28 cellular contexts compared by ENCODE assay signal in the genomic region with DNA sequence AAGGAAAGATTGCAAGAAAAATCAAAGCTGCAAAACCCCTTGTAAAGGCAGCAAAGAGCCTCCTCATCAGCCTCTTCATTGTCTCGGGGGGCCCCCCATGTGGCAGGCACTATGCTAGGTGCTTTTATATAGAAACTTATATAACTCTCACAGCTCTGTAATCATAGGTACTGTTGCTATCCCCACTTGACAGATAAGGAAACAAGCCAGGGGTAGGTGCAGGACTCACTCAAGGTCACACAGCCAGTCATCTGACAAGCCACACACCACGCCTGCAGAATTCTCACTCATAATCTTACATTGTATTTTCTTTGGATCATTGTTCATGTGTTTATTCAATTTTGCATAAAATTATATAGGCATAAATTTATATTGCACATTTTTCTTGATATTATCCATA.
"Had no signal": no experiment of that assay in that cellular context is flagged by ENCODE, and none has a peak within 500 bp of the region (broad histone marks: within the 10 kb centered on the region; RNA-seq: fewer than 3 reads in every experiment).

No MANE protein-coding gene starts in this region.

- H3K27ac ChIP-seq: neural progenitor cell, ovary, parathyroid adenoma, psoas muscle, right lobe of liver, sigmoid colon, spleen, suprapubic skin, testis, tibial artery, transverse colon, upper lobe of left lung, vagina had no signal

- DNase-seq: naive thymus-derived CD4-positive, alpha-beta T cell; natural killer cell; occipital lobe; ovary; posterior cingulate gyrus; psoas muscle; right lobe of liver; sigmoid colon; spleen; stimulated activated CD4-positive, alpha-beta T cell treated with anti-CD3 and anti-CD28 coated beads, Interleukin-12 subunit alpha, Interleukin-12 subunit beta, amount 100 ng/mL, for 4 hours; stimulated activated CD4-positive, alpha-beta T cell treated with anti-CD3 and anti-CD28 coated beads, Interleukin-1b, Interleukin-23, amount 100 ng/mL, for 48 hours; stimulated activated CD4-positive, alpha-beta T cell treated with anti-CD3 and anti-CD28 coated beads, Interleukin-4, amount 100 ng/mL, for 1 hour; stimulated activated CD4-positive, alpha-beta T cell treated with anti-CD3 and anti-CD28 coated beads, Interleukin-4, amount 100 ng/mL, for 4 hours; stimulated activated CD8-positive, alpha-beta memory T cell treated with anti-CD3 and anti-CD28 coated beads, Interleukin-4, amount 100 ng/mL, for 48 hours; stimulated activated naive CD4-positive, alpha-beta T cell; stimulated activated naive CD8-positive, alpha-beta T cell treated with anti-CD3 and anti-CD28 coated beads, Interleukin-15, amount 100 ng/mL, for 72 hours; stimulated activated naive CD8-positive, alpha-beta T cell treated with anti-CD3 and anti-CD28 coated beads, Interleukin-15, Interleukin-2, amounts not matched to agents 100 U/mL and 50 U/mL, for 24 hours; substantia nigra; testis; tibial artery; transverse colon; upper lobe of left lung had no signal

- H3K4me3 ChIP-seq: neural progenitor cell, ovary, psoas muscle, right lobe of liver, sigmoid colon, smooth muscle cell, spleen, suprapubic skin, testis, tibial artery, transverse colon, upper lobe of left lung, vagina had no signal

- H3K27me3 ChIP-seq: neural progenitor cell, ovary, right lobe of liver, sigmoid colon, spleen, suprapubic skin, testis, tibial artery, transverse colon, upper lobe of left lung, vagina had no signal

- H3K79me2 ChIP-seq: parathyroid adenoma had no signal

- H3K9ac ChIP-seq: neural progenitor cell, parathyroid adenoma had no signal

- H3K36me3 ChIP-seq: neural progenitor cell, ovary, right lobe of liver, sigmoid colon, spleen, suprapubic skin, transverse colon, upper lobe of left lung, vagina had no signal

- H3K4me2 ChIP-seq: neural progenitor cell, smooth muscle cell had no signal

- H3K9me3 ChIP-seq: ovary, psoas muscle, right lobe of liver, sigmoid colon, spleen, suprapubic skin, testis, tibial artery, transverse colon, upper lobe of left lung, vagina had no signal

- H3K4me1 ChIP-seq: parathyroid adenoma, psoas muscle, right lobe of liver, sigmoid colon, spleen, suprapubic skin, testis, tibial artery, transverse colon, upper lobe of left lung, vagina had no signal

- ATAC-seq: naive thymus-derived CD4-positive, alpha-beta T cell; natural killer cell; psoas muscle; right lobe of liver; stimulated activated memory B cell treated with anti-CD40 and anti-IgM and Interleukin-4, amounts not matched to agents 10 μg/mL and 1 μg/mL and 100 μg/mL, for 72 hours; stimulated activated naive CD8-positive, alpha-beta T cell treated with anti-CD3 and anti-CD28 coated beads, Interleukin-15, amount 100 ng/mL, for 72 hours; stimulated activated naive CD8-positive, alpha-beta T cell treated with anti-CD3 and anti-CD28 coated beads, Interleukin-15, Interleukin-2, amounts not matched to agents 100 U/mL and 50 U/mL, for 24 hours had no signal

- H2AFZ ChIP-seq: neural progenitor cell, parathyroid adenoma had no signal
